In the genomic region with DNA sequence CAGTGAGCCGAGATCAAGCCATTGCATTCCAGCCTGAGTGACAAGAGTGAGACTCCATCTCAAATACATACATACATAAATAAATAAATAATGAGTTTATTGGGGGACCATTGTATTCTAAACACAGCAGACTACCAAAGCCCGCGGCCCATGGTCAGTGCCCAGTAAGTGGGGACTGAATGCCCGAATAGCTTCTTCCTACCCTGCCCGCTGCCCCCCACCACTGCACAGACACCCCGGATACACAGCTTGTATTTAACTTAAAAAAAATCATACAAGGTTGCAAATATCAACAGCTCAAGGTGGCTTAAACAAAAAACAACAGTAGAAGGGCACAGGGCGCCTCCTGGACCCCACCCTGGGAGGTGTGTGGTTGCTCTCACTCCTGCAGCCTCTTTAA, we compare ENCODE assay signal across 24 cellular contexts.
"Had no signal": no experiment of that assay in that cellular context is flagged by ENCODE, and none has a peak within 500 bp of the region (broad histone marks: within the 10 kb centered on the region; RNA-seq: fewer than 3 reads in every experiment).

No MANE protein-coding gene starts in this region.

- H3K4me2 ChIP-seq: PC-9 had no signal

- ATAC-seq: HepG2, Right ventricle myocardium inferior, SK-N-SH treated with all-trans-retinoic acid at 6 μM for 48 hours had no signal

- H3K27ac ChIP-seq: PC-9, Peyer's patch, SJCRH30 had no signal

- H3K27me3 ChIP-seq: Peyer's patch, SJCRH30 had no signal

- DNase-seq: KBM-7, MV-4-11, NCI-H1092, NCI-H1105 treated with DMSO at 0.1 percent for 48 hours, NCI-H1417 treated with DMSO at 0.1 percent for 48 hours, NCI-H146, NCI-H1694 treated with DMSO at 0.1 percent for 48 hours, NCI-H1930, NCI-H2081, NCI-H2107, NCI-H2227 treated with DMSO at 0.1 percent for 48 hours, NCI-H446, NCI-H510A, NCI-H524 treated with DMSO at 0.1 percent for 48 hours, NCI-H69, NCI-H774, OCI-M1, PC-9, Peyer's patch, SHP77 treated with DMSO at 0.1 percent for 48 hours, SJCRH30 had no signal

- H2AFZ ChIP-seq: PC-9 had no signal

- H3K9me3 ChIP-seq: Peyer's patch, SJCRH30 had no signal

- H3K36me3 ChIP-seq: Peyer's patch, SJCRH30 had no signal

- H3K4me1 ChIP-seq: Peyer's patch, SJCRH30 had no signal

- H3K4me3 ChIP-seq: PC-9, Peyer's patch, SJCRH30 had no signal
